Comparison of ENCODE assay signal across 12 cellular contexts in genomic region chr17:1563786-1564613, GRCh38. TPM values are rescaled to one million over a fixed set of nuclear protein-coding genes. Genes with fewer than 3 reads are reported as not detected.
DNase-seq lines count a peak whose midpoint lies in the region; ATAC-seq lines count a peak whose summit lies in the region.
"Had no signal": no experiment of that assay in that cellular context is flagged by ENCODE, and none has a peak within 500 bp of the region (broad histone marks: within the 10 kb centered on the region; RNA-seq: fewer than 3 reads in every experiment).

No MANE protein-coding gene starts in this region.

- POLR2A ChIA-PET in activated CD8-positive, alpha-beta T cell treated with anti-CD3 and anti-CD28 coated beads, Interleukin-2, amount 10 ng/mL, durations not matched to agents 7 days and 5 days (lab: Charles Lee), result no interaction called here

- no peaks in the 10 kb centered on the region for H3K27me3 ChIP-seq in H7 (ENCODE audit: control insufficient read depth, insufficient read depth, low read length)
- H3K27me3 ChIP-seq: upper lobe of right lung had no signal

- peak overlapping the region; percentile 79 to 88 (median 80) for H3K4me3 Mint-ChIP-seq in IgD-negative memory B cell
- peak overlapping the region; percentile 24 for H3K4me3 Mint-ChIP-seq in activated CD8-positive, alpha-beta T cell treated with anti-CD3 and anti-CD28 coated beads, Interleukin-2, amount 10 ng/mL, durations not matched to agents 7 days and 5 days
- H3K4me3 Mint-ChIP-seq in natural killer cell treated with Interleukin-12 subunit alpha and Interleukin-12 subunit beta and Interleukin-15 and Interleukin-18, amount 100 ng/mL, for 72 hours, result peak overlapping the region; percentile 24

- DNase-seq in DMS 273 (lab: John Stamatoyannopoulos, UW; ENCODE audit: unreplicated experiment), result peak; percentile 33
- DNase-seq in DMS 273 treated with DMSO at 0.1 percent for 48 hours (lab: John Stamatoyannopoulos, UW), result no peak
- DNase-seq in activated CD8-positive, alpha-beta T cell treated with anti-CD3 and anti-CD28 coated beads, Interleukin-2, amount 10 ng/mL, durations not matched to agents 7 days and 5 days, result no peak
- DNase-seq in natural killer cell treated with Interleukin-12 subunit alpha and Interleukin-12 subunit beta and Interleukin-15 and Interleukin-18, amount 100 ng/mL, for 72 hours (ENCODE audit: low spot score), result no peak
- DNase-seq in H7, result no peak
- DNase-seq: activated effector memory CD4-positive, alpha-beta T cell treated with Interleukin-2 at 50 U/mL for 16 hours; lower lobe of right lung; NCI-H510A treated with DMSO at 0.1 percent for 48 hours; upper lobe of right lung had no signal

- H3K9me3 Mint-ChIP-seq in IgD-negative memory B cell, result no peaks in the 10 kb centered on the region
- H3K9me3 Mint-ChIP-seq in activated CD8-positive, alpha-beta T cell treated with anti-CD3 and anti-CD28 coated beads, Interleukin-2, amount 10 ng/mL, durations not matched to agents 7 days and 5 days (ENCODE audit: insufficient read depth), result no peaks in the 10 kb centered on the region
- H3K9me3 Mint-ChIP-seq in natural killer cell treated with Interleukin-12 subunit alpha and Interleukin-12 subunit beta and Interleukin-15 and Interleukin-18, amount 100 ng/mL, for 72 hours, result no peaks in the 10 kb centered on the region

- no peaks in the 10 kb centered on the region for H3K36me3 Mint-ChIP-seq in IgD-negative memory B cell
- H3K36me3 Mint-ChIP-seq in activated CD8-positive, alpha-beta T cell treated with anti-CD3 and anti-CD28 coated beads, Interleukin-2, amount 10 ng/mL, durations not matched to agents 7 days and 5 days (ENCODE audit: low read depth), result peaks cover 2% of the 10 kb centered on the region
- no peaks in the 10 kb centered on the region for H3K36me3 Mint-ChIP-seq in natural killer cell treated with Interleukin-12 subunit alpha and Interleukin-12 subunit beta and Interleukin-15 and Interleukin-18, amount 100 ng/mL, for 72 hours

- no peaks in the 10 kb centered on the region for H3K27me3 Mint-ChIP-seq in IgD-negative memory B cell
- peaks cover 7% of the 10 kb centered on the region for H3K27me3 Mint-ChIP-seq in activated CD8-positive, alpha-beta T cell treated with anti-CD3 and anti-CD28 coated beads, Interleukin-2, amount 10 ng/mL, durations not matched to agents 7 days and 5 days (ENCODE audit: low read depth)
- H3K27me3 Mint-ChIP-seq in natural killer cell treated with Interleukin-12 subunit alpha and Interleukin-12 subunit beta and Interleukin-15 and Interleukin-18, amount 100 ng/mL, for 72 hours, result no peaks in the 10 kb centered on the region

- ATAC-seq in activated CD8-positive, alpha-beta T cell treated with anti-CD3 and anti-CD28 coated beads, Interleukin-2, amount 10 ng/mL, durations not matched to agents 7 days and 5 days, result no peak
- ATAC-seq in natural killer cell treated with Interleukin-12 subunit alpha and Interleukin-12 subunit beta and Interleukin-15 and Interleukin-18, amount 100 ng/mL, for 72 hours, result no peak
- ATAC-seq in HG03139 (IDR thresholded peaks at IDR 0.05; ENCODE audit: unreplicated experiment) (no peak), GM18909 (IDR thresholded peaks at IDR 0.05; ENCODE audit: poor library complexity, unreplicated experiment) (no peak)
- ATAC-seq: lower lobe of right lung, upper lobe of right lung had no signal

- CTCF ChIA-PET in activated CD8-positive, alpha-beta T cell treated with anti-CD3 and anti-CD28 coated beads, Interleukin-2, amount 10 ng/mL, durations not matched to agents 7 days and 5 days (lab: Charles Lee), result interaction anchor here (1.3 kb wide), 1 partner anchor 66 kb away, joined by 3 read pairs; no protein-coding TSS in a partner anchor

- peak overlapping the region; percentile 66 to 85 (median 74) for H3K27ac Mint-ChIP-seq in IgD-negative memory B cell
- peak overlapping the region; percentile 18 for H3K27ac Mint-ChIP-seq in activated CD8-positive, alpha-beta T cell treated with anti-CD3 and anti-CD28 coated beads, Interleukin-2, amount 10 ng/mL, durations not matched to agents 7 days and 5 days
- H3K27ac Mint-ChIP-seq in natural killer cell treated with Interleukin-12 subunit alpha and Interleukin-12 subunit beta and Interleukin-15 and Interleukin-18, amount 100 ng/mL, for 72 hours, result peak overlapping the region; percentile 7 to 69

- H3K36me3 ChIP-seq in H7 (replicated peaks; ENCODE audit: control insufficient read depth, insufficient read depth, low read length), result no peaks in the 10 kb centered on the region
- H3K36me3 ChIP-seq: upper lobe of right lung had no signal

- H3K4me1 Mint-ChIP-seq in IgD-negative memory B cell, result peaks cover 10 to 44% (median 32%) of the 10 kb centered on the region in 3 donors
- H3K4me1 Mint-ChIP-seq in activated CD8-positive, alpha-beta T cell treated with anti-CD3 and anti-CD28 coated beads, Interleukin-2, amount 10 ng/mL, durations not matched to agents 7 days and 5 days (ENCODE audit: low read depth), result peaks cover 46% of the 10 kb centered on the region
- peaks cover 33 to 34% of the 10 kb centered on the region in 2 donors for H3K4me1 Mint-ChIP-seq in natural killer cell treated with Interleukin-12 subunit alpha and Interleukin-12 subunit beta and Interleukin-15 and Interleukin-18, amount 100 ng/mL, for 72 hours (ENCODE audit: low read depth in 2 of 2)

- no peak overlapping the region for H3K4me3 ChIP-seq in H7 (ENCODE audit: insufficient read depth, low read depth, low read length)

RNA-seq across cellular contexts. Expression of gene PITPNA, which starts 1.4 kb away (rescaled TPM):
- 32.1 TPM for polyA plus RNA-seq in IgD-negative memory B cell
- total RNA-seq in activated CD8-positive, alpha-beta T cell treated with anti-CD3 and anti-CD28 coated beads, Interleukin-2, amount 10 ng/mL, durations not matched to agents 7 days and 5 days, result 10 to 100 TPM; 44.6 to 47.3 TPM
- total RNA-seq in natural killer cell treated with Interleukin-12 subunit alpha and Interleukin-12 subunit beta and Interleukin-15 and Interleukin-18, amount 100 ng/mL, for 72 hours, result 10 to 100 TPM; 68.4 to 78.4 TPM
- 22.5 and 23.1 TPM in 2 replicates for total RNA-seq in H7 (2014; rRNA removed; shearing (Covaris generic))

RNA-seq across cellular contexts. Expression of gene INPP5K, which starts 47.6 kb away (rescaled TPM):
- 51.7 TPM for polyA plus RNA-seq in IgD-negative memory B cell
- 10 to 100 TPM; 37.6 to 39.6 TPM for total RNA-seq in activated CD8-positive, alpha-beta T cell treated with anti-CD3 and anti-CD28 coated beads, Interleukin-2, amount 10 ng/mL, durations not matched to agents 7 days and 5 days
- 10 to 100 TPM; 34.9 to 43.8 TPM for total RNA-seq in natural killer cell treated with Interleukin-12 subunit alpha and Interleukin-12 subunit beta and Interleukin-15 and Interleukin-18, amount 100 ng/mL, for 72 hours
- 17.6 and 20.7 TPM in 2 replicates for total RNA-seq in H7 (2014; rRNA removed; shearing (Covaris generic))

Comparison
In these comparisons a context has a peak if more than half of its experiments do, and no peak if none do; other contexts are left out.
1. H3K27ac Mint-ChIP-seq: peak in every context shown above with its lines; median percentile 74 in IgD-negative memory B cell; 38 in natural killer cell treated with Interleukin-12 subunit alpha and Interleukin-12 subunit beta and Interleukin-15 and Interleukin-18, amount 100 ng/mL, for 72 hours; 18 in activated CD8-positive, alpha-beta T cell treated with anti-CD3 and anti-CD28 coated beads, Interleukin-2, amount 10 ng/mL, durations not matched to agents 7 days and 5 days.
2. H3K4me3 Mint-ChIP-seq: peak in every context shown above with its lines; median percentile 80 in IgD-negative memory B cell; 24 in activated CD8-positive, alpha-beta T cell treated with anti-CD3 and anti-CD28 coated beads, Interleukin-2, amount 10 ng/mL, durations not matched to agents 7 days and 5 days; 24 in natural killer cell treated with Interleukin-12 subunit alpha and Interleukin-12 subunit beta and Interleukin-15 and Interleukin-18, amount 100 ng/mL, for 72 hours.